In genomic region chr2:223837290-223838061, GRCh38 we compare ENCODE assay signal across 8 cellular contexts. TPM values are rescaled to one million over a fixed set of nuclear protein-coding genes. Genes with fewer than 3 reads are reported as not detected.
DNase-seq lines count a peak whose midpoint lies in the region; ATAC-seq and TF ChIP-seq lines count a peak whose summit lies in the region.

Gene AP1S3 (minus strand): TSS chr2:223837582. CDS start chr2:223837450, 132 bp downstream.

- H3K27me3 Mint-ChIP-seq in activated naive CD8-positive, alpha-beta T cell treated with anti-CD3 and anti-CD28 coated beads, Interleukin-2, amount 50 U/mL, for 24 hours: peaks cover 9% of the 10 kb centered on the region

- peaks cover 13% of the 10 kb centered on the region for H3K4me1 Mint-ChIP-seq in activated naive CD8-positive, alpha-beta T cell treated with anti-CD3 and anti-CD28 coated beads, Interleukin-2, amount 50 U/mL, for 24 hours

- H3K27ac Mint-ChIP-seq in activated naive CD8-positive, alpha-beta T cell treated with anti-CD3 and anti-CD28 coated beads, Interleukin-2, amount 50 U/mL, for 24 hours: peak within 1 kb of the TSS; percentile 59

- intact Hi-C loops in left ventricle myocardium superior (cut with micrococcal nuclease): no loop called here

- peak within 1 kb of the TSS; percentile 91 for H3K4me3 Mint-ChIP-seq in activated naive CD8-positive, alpha-beta T cell treated with anti-CD3 and anti-CD28 coated beads, Interleukin-2, amount 50 U/mL, for 24 hours

- no peak for DNase-seq in HFF-Myc (ENCODE audit: extremely low read depth, low read depth)
- peak; percentile 17 for DNase-seq in MV-4-11 (lab: John Stamatoyannopoulos, UW)
- DNase-seq in SW480 (ENCODE audit: low spot score): peak; percentile 85
- peak; percentile 71 for DNase-seq in activated naive CD8-positive, alpha-beta T cell treated with anti-CD3 and anti-CD28 coated beads, Interleukin-2, amount 50 U/mL, for 24 hours
- peak; percentile 67 for DNase-seq in left ventricle myocardium superior
- peak; percentile 53 for DNase-seq in renal cortical epithelial cell (ENCODE audit: low read depth)
- no peak for DNase-seq in GF-D8 (lab: John Stamatoyannopoulos, UW)

- H3K9me3 Mint-ChIP-seq in activated naive CD8-positive, alpha-beta T cell treated with anti-CD3 and anti-CD28 coated beads, Interleukin-2, amount 50 U/mL, for 24 hours: no peaks in the 10 kb centered on the region

- peak; percentile 98 for ATAC-seq in activated naive CD8-positive, alpha-beta T cell treated with anti-CD3 and anti-CD28 coated beads, Interleukin-2, amount 50 U/mL, for 24 hours
- ATAC-seq in left ventricle myocardium superior: peak; percentile 92

- peak within 1 kb of the TSS; percentile 58 for H3K4me3 ChIP-seq in HFF-Myc (replicated peaks; ENCODE audit: low read depth, low read length)

- TF ChIP-seq CTCF in GM12873 (IDR thresholded peaks at IDR 0.05; ENCODE audit: insufficient read depth, low read depth, low read length, missing control alignments): peak; percentile 19
- TF ChIP-seq CTCF in HFF-Myc (IDR thresholded peaks at IDR 0.05; ENCODE audit: low read depth, low read length, missing control alignments): no peak

- peaks cover 3% of the 10 kb centered on the region for H3K36me3 Mint-ChIP-seq in activated naive CD8-positive, alpha-beta T cell treated with anti-CD3 and anti-CD28 coated beads, Interleukin-2, amount 50 U/mL, for 24 hours (ENCODE audit: low read depth)

RNA-seq across cellular contexts. Expression of gene AP1S3, which starts in this region (rescaled TPM):
- total RNA-seq in left ventricle myocardium superior (0.50 TPM), renal cortical epithelial cell (48.0 and 50.9 TPM in 2 replicates)

Comparison
In these comparisons a context has a peak if more than half of its experiments do, and no peak if none do; other contexts are left out.
1. RNA of gene AP1S3 (total RNA-seq): 48.0 to 50.9 TPM in renal cortical epithelial cell; 0.50 TPM in left ventricle myocardium superior (single experiment); every median in the first group is over 10 times any median in the second.
2. Peak in DNase-seq and ATAC-seq in left ventricle myocardium superior; RNA of the gene not detected or under 1 TPM.
3. DNase-seq: peak in MV-4-11 (single experiment), SW480 (single experiment), activated naive CD8-positive, alpha-beta T cell treated with anti-CD3 and anti-CD28 coated beads, Interleukin-2, amount 50 U/mL, for 24 hours (single experiment) and renal cortical epithelial cell (single experiment); none in HFF-Myc (single experiment) and GF-D8 (single experiment).